Comparison of ENCODE assay signal across 1 cellular context in genomic region chr14:57865066-57865449, GRCh38.
TF ChIP-seq lines count a peak whose summit lies in the region.

No MANE protein-coding gene starts in this region.

TF ChIP-seq in H1, 55 proteins besides CTCF, POLR2A, EP300 and RAD21:
- TF ChIP-seq NANOG (IDR thresholded peaks at IDR 0.05; ENCODE audit: insufficient read depth, low read depth, low read length, poor library complexity, severe bottlenecking) (peak; percentile 10), TEAD4 (IDR thresholded peaks at IDR 0.05; ENCODE audit: low read depth, low read length) (no peak)
TF ChIP-seq in H1: peak in this region for 1.
